In genomic region chr19:40348125-40348913, GRCh38 we compare ENCODE assay signal across 8 cellular contexts. TPM values are rescaled to one million over a fixed set of nuclear protein-coding genes. Genes with fewer than 3 reads are reported as not detected.
DNase-seq lines count a peak whose midpoint lies in the region; ATAC-seq, FAIRE-seq and TF ChIP-seq lines count a peak whose summit lies in the region.

TSS of gene C19orf47 (minus strand) at chr19:40348397. CDS start at chr19:40341857, 6,540 bp downstream.
TSS of gene PLD3 (plus strand) at chr19:40348695. CDS start at chr19:40366484, 17,789 bp downstream.

- H4K20me1 ChIP-seq in OCI-LY7 (ENCODE audit: insufficient read depth, low read length), result no peaks in the 10 kb centered on the region
- H4K20me1 ChIP-seq in endothelial cell of umbilical vein (replicated peaks; ENCODE audit: control insufficient read depth, extremely low read depth, insufficient read depth, low read length), result no peaks in the 10 kb centered on the region

- H3K4me2 ChIP-seq in OCI-LY7 (ENCODE audit: low read length) (peak within 1 kb of the TSS; percentile 99), endothelial cell of umbilical vein (ENCODE audit: insufficient read depth, low read length) (peak within 1 kb of the TSS; percentile 97)

- H3K4me1 ChIP-seq in OCI-LY7 (ENCODE audit: insufficient read depth, low read length, poor library complexity, severe bottlenecking) (peaks cover 13% of the 10 kb centered on the region), endothelial cell of umbilical vein (ENCODE audit: control insufficient read depth, extremely low read depth, insufficient read depth, low read length) (peaks cover 13% of the 10 kb centered on the region)

- H2AFZ ChIP-seq in OCI-LY7 (ENCODE audit: low read length), result peak within 1 kb of the TSS; percentile 80; the same call in 1 of the 2 replicates
- H2AFZ ChIP-seq in endothelial cell of umbilical vein (ENCODE audit: low read depth, low read length), result peak within 1 kb of the TSS; percentile 93

- POLR2A ChIA-PET in OCI-LY7 (lab: Charles Lee), result interaction anchor here (0.7 to 2.1 kb wide), 5 partner anchors 8 to 77 kb away, joined by 3 to 5 read pairs (median 4); no protein-coding TSS in a partner anchor
- POLR2A ChIA-PET in endothelial cell of umbilical vein (lab: Charles Lee), result interaction anchor here (0.7 to 0.9 kb wide), 5 partner anchors 11 to 1708 kb away, joined by 3 to 6 read pairs (median 5); no protein-coding TSS in a partner anchor

- ATAC-seq in GM21526 (IDR thresholded peaks at IDR 0.05; ENCODE audit: low FRiP score, unreplicated experiment), result peak; percentile 87

- H3K9ac ChIP-seq in endothelial cell of umbilical vein (replicated peaks; ENCODE audit: extremely low read depth, insufficient read depth, low read length), result peak within 1 kb of the TSS; percentile 94

- peak within 1 kb of the TSS; percentile 95 for H3K4me3 ChIP-seq in OCI-LY7 (ENCODE audit: low read depth, low read length, poor library complexity, severe bottlenecking)
- peak within 1 kb of the TSS; percentile 65 to 98 (median 95) for H3K4me3 ChIP-seq in endothelial cell of umbilical vein (replicated peaks in 1 of 3; ENCODE audit: insufficient read depth in 1 of 3, low read depth in 1 of 3, low read length in 3 of 3)

- FAIRE-seq in D721Med (lab: Jason Lieb, UNC) (no peak), endothelial cell of umbilical vein (lab: Jason Lieb, UNC) (peak; percentile 96)

- intact Hi-C loops in OCI-LY7 (cut with micrococcal nuclease; ENCODE audit: unreplicated experiment) (loop anchor here (1.0 to 5.0 kb wide), 5 partner anchors 17 to 256 kb away; partner anchors contain the start of genes AKT2 and SERTAD3), endothelial cell of umbilical vein (cut with micrococcal nuclease) (loop anchor here (1.0 to 5.0 kb wide), 6 partner anchors 54 to 249 kb away; partner anchors contain the start of genes AKT2, BLVRB and SPTBN4)

- CTCF ChIA-PET in OCI-LY7 (lab: Charles Lee; ENCODE audit: unreplicated experiment) (interaction anchor here (0.7 kb wide), 1 partner anchor 10 kb away, joined by 3 read pairs; no protein-coding TSS in a partner anchor), endothelial cell of umbilical vein (lab: Charles Lee) (interaction anchor here (0.8 to 2.0 kb wide), 6 partner anchors 10 to 251 kb away, joined by 3 to 8 read pairs (median 3); no protein-coding TSS in a partner anchor)

- TF ChIP-seq CTCF in D721Med (IDR thresholded peaks at IDR 0.05; ENCODE audit: insufficient read depth, missing control alignments) (no peak), OCI-LY7 (conservative IDR thresholded peaks at IDR 0.05; ENCODE audit: low read length) (no peak), endothelial cell of umbilical vein (IDR thresholded peaks at IDR 0.05; ENCODE audit: extremely low read depth in 1 of 2, insufficient read depth in 1 of 2, low read depth in 1 of 2, low read length in 2 of 2) (no peak)

- H3K36me3 ChIP-seq in OCI-LY7 (ENCODE audit: insufficient read depth, low read length) (peaks cover 9% of the 10 kb centered on the region; the same call in 1 of the 2 replicates), endothelial cell of umbilical vein (ENCODE audit: control insufficient read depth in 2 of 2, extremely low read depth in 1 of 2, insufficient read depth in 2 of 2, low read length in 2 of 2) (no peaks in the 10 kb centered on the region)

- H3K27ac ChIP-seq in OCI-LY7 (ENCODE audit: low read depth, low read length, poor library complexity, severe bottlenecking) (peak within 1 kb of the TSS; percentile 58), endothelial cell of umbilical vein (ENCODE audit: insufficient read depth, low read depth, low read length) (peak within 1 kb of the TSS; percentile 83)

- no peaks in the 10 kb centered on the region for H3K9me1 ChIP-seq in endothelial cell of umbilical vein (replicated peaks; ENCODE audit: control insufficient read depth, extremely low read depth, insufficient read depth, low read length)

- no peaks in the 10 kb centered on the region for H3K9me3 ChIP-seq in OCI-LY7 (ENCODE audit: low read length)
- no peaks in the 10 kb centered on the region for H3K9me3 ChIP-seq in endothelial cell of umbilical vein (replicated peaks; ENCODE audit: control insufficient read depth, insufficient read depth, low read length)

- BruUV-seq in OCI-LY7 (replicated peaks; lab: Mats Ljungman, UMichigan) (no TSS peak), endothelial cell of umbilical vein (replicated peaks; lab: Mats Ljungman, UMichigan) (no TSS peak)

- H3K9me2 ChIP-seq in OCI-LY7 (ENCODE audit: insufficient read depth, low read length), result no peaks in the 10 kb centered on the region

- H3K79me2 ChIP-seq in OCI-LY7 (ENCODE audit: insufficient read depth, low read depth, low read length) (peaks cover 23% of the 10 kb centered on the region), endothelial cell of umbilical vein (ENCODE audit: control insufficient read depth, insufficient read depth, low read length) (peaks cover 33% of the 10 kb centered on the region)

- dilution Hi-C loops in endothelial cell of umbilical vein (cut with MboI; ENCODE audit: extremely low pct_ligation_motif_present, low sequenced_read_pairs), result no loop called here

- peak; percentile 98 for TF ChIP-seq POLR2A in endothelial cell of umbilical vein (IDR thresholded peaks at IDR 0.05; ENCODE audit: low read depth, low read length)

- DNase-seq in D721Med (ENCODE audit: insufficient read length, low spot score) (peak; percentile 99), HuH-7.5 (ENCODE audit: low spot score) (peak; percentile 100), OCI-LY7 (ENCODE audit: low spot score) (peak; percentile 99), activated T-cell treated with anti-CD3 and anti-CD28 coated beads for 1 hour (ENCODE audit: low read depth) (peak; percentile 95), endothelial cell of umbilical vein (ENCODE audit: low read depth, low spot score) (peak; percentile 99), middle frontal gyrus (ENCODE audit: extremely low spot score, low spot score) (peak; percentile 99)
- peak; percentile 98 for DNase-seq in stimulated activated CD8-positive, alpha-beta memory T cell treated with anti-CD3 and anti-CD28 coated beads, Interleukin-2, amount 100 ng/mL, for 48 hours (ENCODE audit: low read depth in 2 of 2)

- no peaks in the 10 kb centered on the region for H3K27me3 ChIP-seq in endothelial cell of umbilical vein (ENCODE audit: control insufficient read depth in 2 of 2, insufficient read depth in 2 of 2, low read length in 2 of 2)

TF ChIP-seq in endothelial cell of umbilical vein, 7 proteins besides CTCF, POLR2A, EP300 and RAD21:
- TF ChIP-seq MYC (IDR thresholded peaks at IDR 0.05; ENCODE audit: low read depth, low read length) (no peak), MAX (IDR thresholded peaks at IDR 0.05; ENCODE audit: insufficient read depth, insufficient read length) (peak; percentile 100), POLR2AphosphoS5 (IDR thresholded peaks at IDR 0.05; ENCODE audit: insufficient read depth, low read depth, low read length) (peak; percentile 90)

RNA-seq across cellular contexts. Expression of gene C19orf47, which starts in this region (rescaled TPM):
- total RNA-seq in OCI-LY7 (2014; rRNA removed; shearing (Covaris generic)), result 10.0 and 15.6 TPM in 2 replicates
- total RNA-seq in OCI-LY7 (2022) (28.9 and 33.8 TPM in 2 replicates), endothelial cell of umbilical vein (16.4 and 17.3 TPM in 2 replicates)
- 27.0 and 29.2 TPM in 2 replicates for polyA plus RNA-seq in endothelial cell of umbilical vein
- 21.6 and 22.2 TPM in 2 replicates for polyA plus RNA-seq in endothelial cell of umbilical vein (2011; cell fraction: cytosol; rRNA removed)
- polyA plus RNA-seq in endothelial cell of umbilical vein (2011; cell fraction: nucleus; rRNA removed), result 19.4 and 20.3 TPM in 2 replicates
- polyA plus RNA-seq in endothelial cell of umbilical vein (2012), result 12.3 and 13.3 TPM in 2 replicates
- 32.6 and 50.8 TPM in 2 replicates for polyA minus RNA-seq in endothelial cell of umbilical vein
- 18.3 TPM for polyA minus RNA-seq in endothelial cell of umbilical vein (2011; cell fraction: cytosol; rRNA and poly(A)+ RNA removed)
- polyA minus RNA-seq in endothelial cell of umbilical vein (2011; cell fraction: nucleus; rRNA and poly(A)+ RNA removed), result 11.4 and 13.7 TPM in 2 replicates

RNA-seq across cellular contexts. Expression of gene PLD3, which starts in this region (rescaled TPM):
- 84.0 and 109 TPM in 2 replicates for total RNA-seq in OCI-LY7 (2014; rRNA removed; shearing (Covaris generic))
- total RNA-seq in OCI-LY7 (2022) (111 and 114 TPM in 2 replicates), endothelial cell of umbilical vein (166 and 172 TPM in 2 replicates)
- 479 and 620 TPM in 2 replicates for polyA plus RNA-seq in endothelial cell of umbilical vein
- 202 and 293 TPM in 2 replicates for polyA plus RNA-seq in endothelial cell of umbilical vein (2011; cell fraction: cytosol; rRNA removed)
- 130 and 145 TPM in 2 replicates for polyA plus RNA-seq in endothelial cell of umbilical vein (2011; cell fraction: nucleus; rRNA removed)
- 206 and 364 TPM in 2 replicates for polyA plus RNA-seq in endothelial cell of umbilical vein (2012)
- 202 TPM in 2 replicates for polyA minus RNA-seq in endothelial cell of umbilical vein
- polyA minus RNA-seq in endothelial cell of umbilical vein (2011; cell fraction: cytosol; rRNA and poly(A)+ RNA removed), result 52.1 TPM
- 52.2 and 78.1 TPM in 2 replicates for polyA minus RNA-seq in endothelial cell of umbilical vein (2011; cell fraction: nucleus; rRNA and poly(A)+ RNA removed)

Comparison
In these comparisons a context has a peak if more than half of its experiments do, and no peak if none do; other contexts are left out.
1. Peak in every context shown above with its lines: DNase-seq, ATAC-seq, H3K4me3 ChIP-seq and H3K27ac ChIP-seq.